Comparison of ENCODE assay signal across 25 cellular contexts in the genomic region with DNA sequence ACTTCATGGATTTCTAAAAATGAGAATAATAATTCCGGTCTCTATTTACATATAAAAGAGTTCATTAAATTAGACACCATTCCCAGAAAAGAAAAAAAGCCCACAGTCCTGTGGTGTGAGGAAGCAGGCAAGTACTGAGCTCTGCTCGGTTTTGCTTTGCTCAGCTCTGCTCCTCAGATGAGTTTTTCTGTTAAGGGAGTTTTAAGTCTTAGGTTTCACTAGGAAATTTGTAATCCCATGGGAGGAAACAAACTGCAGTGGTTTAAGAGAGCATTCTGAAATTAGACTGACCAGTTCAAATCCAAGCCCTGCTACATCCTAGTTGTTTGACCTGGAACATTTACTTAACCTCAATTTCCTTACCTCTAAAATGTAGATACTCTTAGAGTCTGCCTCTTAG.
DNase-seq lines count a peak whose midpoint lies in the region; TF ChIP-seq lines count a peak whose summit lies in the region.
"Had no signal": no experiment of that assay in that cellular context is flagged by ENCODE, and none has a peak within 500 bp of the region (broad histone marks: within the 10 kb centered on the region; RNA-seq: fewer than 3 reads in every experiment).

No MANE protein-coding gene starts in this region.

- DNase-seq in NCI-H2171 treated with DMSO at 0.1 percent for 48 hours (lab: John Stamatoyannopoulos, UW) (peak; percentile 10), NCI-H2171 (lab: John Stamatoyannopoulos, UW) (no peak), cardiac fibroblast (ENCODE audit: low read depth in 2 of 2) (peak; percentile 32 to 34), fibroblast of peridontal ligament (ENCODE audit: extremely low read depth) (peak; percentile 83), smooth muscle cell of the brain vasculature (ENCODE audit: low read depth, low spot score) (peak; percentile 24), osteocyte (ENCODE audit: extremely low spot score, unreplicated experiment) (no peak), OCI-M2 (lab: John Stamatoyannopoulos, UW; ENCODE audit: unreplicated experiment) (no peak)
- DNase-seq in activated CD4-positive, alpha-beta T cell treated with anti-CD3 and anti-CD28 coated beads for 1 hour: no peak
- DNase-seq: 8988T; ACHN; BE2C; CD4-positive, CD25-positive, alpha-beta regulatory T cell; DMS153; HFFc6; KG1; NCI-H1048; NCI-H1417; NCI-H1694 treated with DMSO at 0.1 percent for 48 hours; NCI-H2081; NCI-H446; NCI-H524 treated with DMSO at 0.1 percent for 48 hours; NCI-H82; SHP77 had no signal

- no peak for TF ChIP-seq CTCF in cardiac fibroblast (IDR thresholded peaks at IDR 0.05; ENCODE audit: low read depth, low read length)
- TF ChIP-seq CTCF in osteocyte (IDR thresholded peaks at IDR 0.05): no peak

- H3K36me3 Mint-ChIP-seq in osteocyte (ENCODE audit: unreplicated experiment): no peaks in the 10 kb centered on the region
- H3K36me3 Mint-ChIP-seq: CD4-positive, CD25-positive, alpha-beta regulatory T cell had no signal

- no peak overlapping the region for H3K27ac Mint-ChIP-seq in osteocyte (ENCODE audit: unreplicated experiment)
- H3K27ac Mint-ChIP-seq: CD4-positive, CD25-positive, alpha-beta regulatory T cell; GM23338; HFFc6 had no signal

- H3K9me3 Mint-ChIP-seq in osteocyte (ENCODE audit: unreplicated experiment): peaks cover 6% of the 10 kb centered on the region
- H3K9me3 Mint-ChIP-seq: GM23338, HFFc6 had no signal

- no peak overlapping the region for H3K4me3 ChIP-seq in cardiac fibroblast (replicated peaks in 1 of 2; ENCODE audit: low read depth in 2 of 2, low read length in 2 of 2)
- H3K4me3 ChIP-seq: GM23338, HAP-1 had no signal

- no peak overlapping the region for H3K4me3 Mint-ChIP-seq in osteocyte (ENCODE audit: unreplicated experiment)
- H3K4me3 Mint-ChIP-seq: CD4-positive, CD25-positive, alpha-beta regulatory T cell; GM23338; HFFc6 had no signal

- no peaks in the 10 kb centered on the region for H3K27me3 Mint-ChIP-seq in osteocyte (ENCODE audit: unreplicated experiment)
- H3K27me3 Mint-ChIP-seq: CD4-positive, CD25-positive, alpha-beta regulatory T cell had no signal

- H3K4me1 Mint-ChIP-seq in osteocyte (ENCODE audit: unreplicated experiment): peaks cover 12% of the 10 kb centered on the region
- H3K4me1 Mint-ChIP-seq: CD4-positive, CD25-positive, alpha-beta regulatory T cell had no signal

Comparison
In these comparisons a context has a peak if more than half of its experiments do, and no peak if none do; other contexts are left out.
1. DNase-seq: peak in NCI-H2171 treated with DMSO at 0.1 percent for 48 hours (single experiment), cardiac fibroblast (2 of 2), fibroblast of peridontal ligament (single experiment) and smooth muscle cell of the brain vasculature (single experiment); none in NCI-H2171 (single experiment), osteocyte (single experiment), activated CD4-positive, alpha-beta T cell treated with anti-CD3 and anti-CD28 coated beads for 1 hour (single experiment) and OCI-M2 (single experiment).